ENCODE assay signal across 8 cellular contexts in genomic region chr13:107203146-107203847, GRCh38.
DNase-seq lines count a peak whose midpoint lies in the region; ATAC-seq, FAIRE-seq and TF ChIP-seq lines count a peak whose summit lies in the region.

No MANE protein-coding gene starts in this region.

- POLR2A ChIA-PET in K562 (lab: Yijun Ruan, JAX) = no interaction called here

- no peaks in the 10 kb centered on the region for H3K4me1 ChIP-seq in DOHH2 (ENCODE audit: control insufficient read depth, low read length)
- H3K4me1 ChIP-seq in K562 (replicated peaks in 1 of 2; ENCODE audit: control insufficient read depth in 2 of 2, insufficient read depth in 2 of 2, low read length in 2 of 2) = no peaks in the 10 kb centered on the region

- H3F3A ChIP-seq in DOHH2 (ENCODE audit: control insufficient read depth, insufficient read depth) = no peaks in the 10 kb centered on the region

- H3K9me3 Mint-ChIP-seq in immature natural killer cell = peaks cover 0 to 3% (median 0%) of the 10 kb centered on the region in 6 donors
- peaks cover 2% of the 10 kb centered on the region for H3K9me3 Mint-ChIP-seq in stimulated activated effector memory CD8-positive, alpha-beta T cell treated with anti-CD3 and anti-CD28 coated beads, Interleukin-12 subunit alpha, Interleukin-12 subunit beta, amount 100 ng/mL, for 72 hours

- H3K27me3 ChIP-seq in DOHH2 (ENCODE audit: control insufficient read depth, low read length) = no peaks in the 10 kb centered on the region
- H3K27me3 ChIP-seq in K562 (ENCODE audit: control insufficient read depth in 2 of 2, insufficient read depth in 2 of 2, low read length in 2 of 2) = no peaks in the 10 kb centered on the region

- no peak overlapping the region for H3K4me2 ChIP-seq in DOHH2 (ENCODE audit: low read length)
- no peak overlapping the region for H3K4me2 ChIP-seq in K562 (ENCODE audit: insufficient read depth, low read length)

- no peaks in the 10 kb centered on the region for H3K36me3 ChIP-seq in DOHH2 (ENCODE audit: control insufficient read depth, low read length)
- no peaks in the 10 kb centered on the region for H3K36me3 ChIP-seq in K562 (ENCODE audit: control insufficient read depth, insufficient read depth, low read length)

- BruUV-seq in K562 (replicated peaks; lab: Mats Ljungman, UMichigan) = no TSS peak

- H3K9me2 ChIP-seq in DOHH2 (replicated peaks; ENCODE audit: control insufficient read depth, low read length) = no peaks in the 10 kb centered on the region

- ATAC-seq in HG02759 (IDR thresholded peaks at IDR 0.05; ENCODE audit: unreplicated experiment) (peak; percentile 42), K562 (0 out of 3 replicates have a peak, but pooled peaks have one; percentile 38)
- no peak for ATAC-seq in stimulated activated effector memory CD8-positive, alpha-beta T cell treated with anti-CD3 and anti-CD28 coated beads, Interleukin-12 subunit alpha, Interleukin-12 subunit beta, amount 100 ng/mL, for 72 hours

- TF ChIP-seq EP300 in K562 (IDR thresholded peaks at IDR 0.05; ENCODE audit: low read length) = no peak

- H3K27ac Mint-ChIP-seq in immature natural killer cell = no peak overlapping the region
- no peak overlapping the region for H3K27ac Mint-ChIP-seq in stimulated activated effector memory CD8-positive, alpha-beta T cell treated with anti-CD3 and anti-CD28 coated beads, Interleukin-12 subunit alpha, Interleukin-12 subunit beta, amount 100 ng/mL, for 72 hours

- H3K4me3 Mint-ChIP-seq in immature natural killer cell = no peak overlapping the region
- no peak overlapping the region for H3K4me3 Mint-ChIP-seq in stimulated activated effector memory CD8-positive, alpha-beta T cell treated with anti-CD3 and anti-CD28 coated beads, Interleukin-12 subunit alpha, Interleukin-12 subunit beta, amount 100 ng/mL, for 72 hours

- CTCF ChIA-PET in K562 (lab: Yijun Ruan, JAX; ENCODE audit: low intra/inter-chr PET ratio) = no interaction called here

- H3K4me1 Mint-ChIP-seq in immature natural killer cell = no peaks in the 10 kb centered on the region
- no peaks in the 10 kb centered on the region for H3K4me1 Mint-ChIP-seq in stimulated activated effector memory CD8-positive, alpha-beta T cell treated with anti-CD3 and anti-CD28 coated beads, Interleukin-12 subunit alpha, Interleukin-12 subunit beta, amount 100 ng/mL, for 72 hours

- in situ Hi-C loops in K562 (cut with MboI) = no loop called here

- no peak overlapping the region for H2AFZ ChIP-seq in K562 (ENCODE audit: low read depth, low read length)

- H3K36me3 Mint-ChIP-seq in immature natural killer cell = no peaks in the 10 kb centered on the region
- H3K36me3 Mint-ChIP-seq in stimulated activated effector memory CD8-positive, alpha-beta T cell treated with anti-CD3 and anti-CD28 coated beads, Interleukin-12 subunit alpha, Interleukin-12 subunit beta, amount 100 ng/mL, for 72 hours = no peaks in the 10 kb centered on the region

- no peak for TF ChIP-seq POLR2A in K562 (conservative IDR thresholded peaks at IDR 0.05)

- no peak overlapping the region for H3K27ac ChIP-seq in DOHH2 (ENCODE audit: low read depth, low read length)
- no peak overlapping the region for H3K27ac ChIP-seq in K562 (ENCODE audit: extremely low read depth, low read depth, low read length)

- no peak overlapping the region for H3K4me3 ChIP-seq in DOHH2 (ENCODE audit: low read length)
- H3K4me3 ChIP-seq in K562 = no peak overlapping the region

- no peak overlapping the region for H3K9ac ChIP-seq in K562 (ENCODE audit: insufficient read depth in 1 of 2, low read depth in 2 of 2, low read length in 2 of 2)

- DNase-seq in K562 (ENCODE audit: extremely low read depth in 1 of 4, low spot score in 3 of 4) (peak in 2 of 4 experiments; percentile 3 to 6), lung microvascular endothelial cell (ENCODE audit: low read depth in 2 of 2) (peak; percentile 88 to 90), NCI-H2227 (lab: John Stamatoyannopoulos, UW; ENCODE audit: unreplicated experiment) (no peak), immature natural killer cell (no peak), NCI-H1694 (lab: John Stamatoyannopoulos, UW) (no peak)
- DNase-seq in stimulated activated effector memory CD8-positive, alpha-beta T cell treated with anti-CD3 and anti-CD28 coated beads, Interleukin-12 subunit alpha, Interleukin-12 subunit beta, amount 100 ng/mL, for 72 hours (ENCODE audit: low spot score in 2 of 2) = no peak

- peaks cover 0 to 3% (median 0%) of the 10 kb centered on the region in 3 donors for H3K27me3 Mint-ChIP-seq in immature natural killer cell (ENCODE audit: low read depth in 3 of 3)

- no peaks in the 10 kb centered on the region for H3K9me1 ChIP-seq in K562 (ENCODE audit: control insufficient read depth, insufficient read depth, low read length)

- H4K20me1 ChIP-seq in DOHH2 (ENCODE audit: control insufficient read depth, insufficient read depth, low read depth, low read length) = no peaks in the 10 kb centered on the region
- no peaks in the 10 kb centered on the region for H4K20me1 ChIP-seq in K562 (replicated peaks; ENCODE audit: control insufficient read depth, insufficient read depth, low read length)

- intact Hi-C loops in K562 (cut with micrococcal nuclease) = loop anchor here (10.0 kb wide), 1 partner anchor 1692 kb away; no protein-coding TSS in a partner anchor

- H3K9me3 ChIP-seq in DOHH2 (ENCODE audit: control insufficient read depth, insufficient read depth, low read length) (no peaks in the 10 kb centered on the region), K562 (replicated peaks; ENCODE audit: control insufficient read depth, insufficient read depth, low read depth, low read length) (no peaks in the 10 kb centered on the region)

- 0% methylated on average over 4 of the region's 11 CpGs for whole genome bisulfite sequencing in K562 (ENCODE audit: insufficient coverage, low coverage, missing lambda C conversion rate)

- peak; percentile 65 for TF ChIP-seq CTCF in DOHH2 (IDR thresholded peaks at IDR 0.05; ENCODE audit: low read depth, low read length, poor library complexity, severe bottlenecking)
- TF ChIP-seq CTCF in K562 (IDR thresholded peaks at IDR 0.05 in 2 of 3, conservative IDR thresholded peaks at IDR 0.05 in 1 of 3; ENCODE audit: insufficient read depth in 2 of 3, low read depth in 1 of 3, low read length in 3 of 3) = 0 out of 6 replicates have a peak, but pooled peaks of 2 of the 3 experiments have one; percentile 8 to 22

- TF ChIP-seq RAD21 in K562 (CRISPR knock-in tag; conservative IDR thresholded peaks at IDR 0.05 in 1 of 2, IDR thresholded peaks at IDR 0.05 in 1 of 2) = no peak

- H3K79me2 ChIP-seq in DOHH2 (ENCODE audit: control insufficient read depth, low read length) = no peaks in the 10 kb centered on the region
- no peaks in the 10 kb centered on the region for H3K79me2 ChIP-seq in K562 (ENCODE audit: control insufficient read depth, insufficient read depth, low read length)

- FAIRE-seq in K562 (lab: Jason Lieb, UNC) = no peak

TF ChIP-seq in K562, 482 proteins besides CTCF, POLR2A, EP300 and RAD21:
- no peak for TF ChIP-seq E2F6 (IDR thresholded peaks at IDR 0.05; ENCODE audit: borderline replicate concordance in 1 of 2, extremely low read depth in 1 of 2, insufficient read depth in 1 of 2, insufficient read length in 1 of 2, low read depth in 1 of 2, low read length in 1 of 2, poor library complexity in 1 of 2, severe bottlenecking in 1 of 2)
- TF ChIP-seq ZNF124 (CRISPR knock-in tag; IDR thresholded peaks at IDR 0.05) = no peak
- TF ChIP-seq, protein P1, sequence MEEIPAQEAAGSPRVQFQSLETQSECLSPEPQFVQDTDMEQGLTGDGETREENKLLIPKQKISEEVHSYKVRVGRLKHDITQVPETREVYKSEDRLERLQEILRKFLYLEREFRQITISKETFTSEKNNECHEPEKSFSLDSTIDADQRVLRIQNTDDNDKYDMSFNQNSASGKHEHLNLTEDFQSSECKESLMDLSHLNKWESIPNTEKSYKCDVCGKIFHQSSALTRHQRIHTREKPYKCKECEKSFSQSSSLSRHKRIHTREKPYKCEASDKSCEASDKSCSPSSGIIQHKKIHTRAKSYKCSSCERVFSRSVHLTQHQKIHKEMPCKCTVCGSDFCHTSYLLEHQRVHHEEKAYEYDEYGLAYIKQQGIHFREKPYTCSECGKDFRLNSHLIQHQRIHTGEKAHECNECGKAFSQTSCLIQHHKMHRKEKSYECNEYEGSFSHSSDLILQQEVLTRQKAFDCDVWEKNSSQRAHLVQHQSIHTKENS (CRISPR knock-in tag; IDR thresholded peaks at IDR 0.05) = no peak
- TF ChIP-seq, protein P2, sequence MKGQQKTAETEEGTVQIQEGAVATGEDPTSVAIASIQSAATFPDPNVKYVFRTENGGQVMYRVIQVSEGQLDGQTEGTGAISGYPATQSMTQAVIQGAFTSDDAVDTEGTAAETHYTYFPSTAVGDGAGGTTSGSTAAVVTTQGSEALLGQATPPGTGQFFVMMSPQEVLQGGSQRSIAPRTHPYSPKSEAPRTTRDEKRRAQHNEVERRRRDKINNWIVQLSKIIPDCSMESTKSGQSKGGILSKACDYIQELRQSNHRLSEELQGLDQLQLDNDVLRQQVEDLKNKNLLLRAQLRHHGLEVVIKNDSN (CRISPR knock-in tag; IDR thresholded peaks at IDR 0.05) = no peak
- no peak for TF ChIP-seq KDM2B (CRISPR knock-in tag; IDR thresholded peaks at IDR 0.05)
- TF ChIP-seq BRD4 (IDR thresholded peaks at IDR 0.05) = no peak
- no peak for TF ChIP-seq SMARCA5 (IDR thresholded peaks at IDR 0.05)
- no peak for TF ChIP-seq ZNF324 (CRISPR knock-in tag; IDR thresholded peaks at IDR 0.05)
- no peak for TF ChIP-seq ARHGAP35 (IDR thresholded peaks at IDR 0.05; ENCODE audit: partially characterized antibody)
- TF ChIP-seq RBBP5 (IDR thresholded peaks at IDR 0.05; ENCODE audit: borderline replicate concordance, insufficient read depth, low read length, poor library complexity, severe bottlenecking) = no peak

Comparison
In these comparisons a context has a peak if more than half of its experiments do, and no peak if none do; other contexts are left out.
1. DNase-seq: peak in lung microvascular endothelial cell (2 of 2); none in NCI-H2227 (single experiment), immature natural killer cell (0 of 3), NCI-H1694 (single experiment) and stimulated activated effector memory CD8-positive, alpha-beta T cell treated with anti-CD3 and anti-CD28 coated beads, Interleukin-12 subunit alpha, Interleukin-12 subunit beta, amount 100 ng/mL, for 72 hours (0 of 2).